In the genomic region with DNA sequence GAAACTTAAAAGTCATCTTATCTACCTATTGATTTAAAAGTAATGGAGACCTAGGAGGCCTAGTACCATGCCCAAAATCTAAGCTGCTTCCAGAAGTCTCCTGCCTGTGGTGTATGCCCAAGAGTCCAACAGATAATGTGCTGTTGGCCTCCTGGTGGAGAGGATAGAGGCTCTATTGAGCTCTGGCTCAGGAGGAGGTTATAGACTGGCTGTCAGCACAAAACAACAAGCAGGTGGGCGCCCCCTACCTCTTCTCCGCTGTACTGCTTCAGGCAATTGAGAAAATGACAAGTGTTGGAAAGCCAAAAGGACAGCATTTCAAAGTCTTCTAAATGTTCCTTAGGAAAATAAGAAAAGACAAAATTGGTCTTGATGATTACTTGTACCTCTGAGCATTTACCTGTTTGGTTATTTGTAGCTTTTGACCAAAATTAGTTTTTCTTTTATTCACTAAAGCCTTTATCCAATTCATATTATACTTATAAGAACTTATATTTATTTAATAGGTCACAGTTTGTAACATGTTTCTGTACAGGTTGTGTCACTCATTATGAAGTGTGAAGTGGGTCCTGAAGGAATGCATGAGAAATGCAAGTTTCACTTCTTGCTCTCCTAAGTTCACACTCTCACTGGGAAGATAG, we compare ENCODE assay signal across 8 cellular contexts. TPM values are rescaled to one million over a fixed set of nuclear protein-coding genes. Genes with fewer than 3 reads are reported as not detected.
DNase-seq lines count a peak whose midpoint lies in the region; ATAC-seq and TF ChIP-seq lines count a peak whose summit lies in the region.

No MANE protein-coding gene starts in this region.

- no peak overlapping the region for H3K27ac ChIP-seq in ascending aorta

- H3K36me3 Mint-ChIP-seq in T-helper 17 cell (ENCODE audit: low read depth): peaks cover 2% of the 10 kb centered on the region

- no peaks in the 10 kb centered on the region for H3K9me2 ChIP-seq in Loucy (replicated peaks; ENCODE audit: low read depth, low read length)

- H3K27me3 ChIP-seq in Loucy (ENCODE audit: insufficient read depth, low read length, poor library complexity, severe bottlenecking): no peaks in the 10 kb centered on the region
- H3K27me3 ChIP-seq in ascending aorta: no peaks in the 10 kb centered on the region

- no peaks in the 10 kb centered on the region for H3K27me3 Mint-ChIP-seq in T-helper 17 cell

- no peaks in the 10 kb centered on the region for H3K79me2 ChIP-seq in Loucy (ENCODE audit: insufficient read depth, low read length)

- DNase-seq in ELR (ENCODE audit: low read depth): peak; percentile 83
- DNase-seq in T-helper 17 cell: peak; percentile 42 to 68 (median 45)
- no peak for DNase-seq in ascending aorta (ENCODE audit: low spot score in 2 of 2)
- peak; percentile 36 for DNase-seq in iPS DF 4.7 (ENCODE audit: extremely low read depth, low spot score)
- DNase-seq in stimulated activated CD4-positive, alpha-beta T cell treated with anti-CD3 and anti-CD28 coated beads, Interleukin-1b, Interleukin-23, amount 100 ng/mL, for 24 hours (ENCODE audit: low read depth in 4 of 4, low spot score in 1 of 4): peak; percentile 37 to 66 (median 45)
- DNase-seq in NCI-H187 treated with DMSO at 0.1 percent for 48 hours (lab: John Stamatoyannopoulos, UW): no peak

- peaks cover 3% of the 10 kb centered on the region; the same call in 1 of the 2 replicates for H3K36me3 ChIP-seq in Loucy (ENCODE audit: insufficient read depth, low read length)
- H3K36me3 ChIP-seq in ascending aorta: no peaks in the 10 kb centered on the region

- no peak overlapping the region for H3K4me3 Mint-ChIP-seq in T-helper 17 cell

- no peaks in the 10 kb centered on the region for H3F3A ChIP-seq in Loucy (ENCODE audit: low read depth)

- H4K20me1 ChIP-seq in Loucy (ENCODE audit: insufficient read depth, low read length, poor library complexity, severe bottlenecking): no peaks in the 10 kb centered on the region

- peaks cover 15% of the 10 kb centered on the region for H3K4me1 Mint-ChIP-seq in T-helper 17 cell

- intact Hi-C loops in ascending aorta (cut with DNase I): no loop called here

- TF ChIP-seq CTCF in Loucy (conservative IDR thresholded peaks at IDR 0.05; ENCODE audit: low read length): peak; percentile 98
- peak in 2 of 3 experiments; percentile 37 to 42 for TF ChIP-seq CTCF in ascending aorta (IDR thresholded peaks at IDR 0.05)

- H2AFZ ChIP-seq in Loucy (ENCODE audit: low read length): no peak overlapping the region

- H3K4me2 ChIP-seq in Loucy (ENCODE audit: low read depth, low read length, poor library complexity, severe bottlenecking): no peak overlapping the region

- H3K9ac ChIP-seq in Loucy (ENCODE audit: low read depth, low read length, poor library complexity, severe bottlenecking): no peak overlapping the region

- ATAC-seq in GM21786 (IDR thresholded peaks at IDR 0.05; ENCODE audit: unreplicated experiment) (peak; percentile 55), T-helper 17 cell (peak; percentile 100)

- H3K4me3 ChIP-seq in Loucy (ENCODE audit: low read length, poor library complexity, severe bottlenecking): no peak overlapping the region
- no peak overlapping the region for H3K4me3 ChIP-seq in ascending aorta

- H3K27ac Mint-ChIP-seq in T-helper 17 cell: no peak overlapping the region

- H3K4me1 ChIP-seq in Loucy (ENCODE audit: insufficient read depth, low read length, poor library complexity, severe bottlenecking) (peaks cover 15% of the 10 kb centered on the region), ascending aorta (no peaks in the 10 kb centered on the region)

- no peaks in the 10 kb centered on the region for H3K9me3 ChIP-seq in Loucy (ENCODE audit: insufficient read depth, low read depth, low read length)
- H3K9me3 ChIP-seq in T-helper 17 cell (ENCODE audit: control insufficient read depth, low read length, poor library complexity, severe bottlenecking): no peaks in the 10 kb centered on the region
- H3K9me3 ChIP-seq in ascending aorta: no peaks in the 10 kb centered on the region

RNA-seq across cellular contexts. Expression of a gene that starts 17.2 kb away (rescaled TPM):
- total RNA-seq in T-helper 17 cell: 10 to 100 TPM; 63.2 to 79.7 TPM
- total RNA-seq in ascending aorta: 8.8 TPM

Comparison
In these comparisons a context has a peak if more than half of its experiments do, and no peak if none do; other contexts are left out.
1. DNase-seq: peak in ELR (single experiment), T-helper 17 cell (3 of 3), iPS DF 4.7 (single experiment) and stimulated activated CD4-positive, alpha-beta T cell treated with anti-CD3 and anti-CD28 coated beads, Interleukin-1b, Interleukin-23, amount 100 ng/mL, for 24 hours (4 of 4); none in ascending aorta (0 of 2) and NCI-H187 treated with DMSO at 0.1 percent for 48 hours (single experiment).